Comparison of ENCODE assay signal across 14 cellular contexts in the genomic region with DNA sequence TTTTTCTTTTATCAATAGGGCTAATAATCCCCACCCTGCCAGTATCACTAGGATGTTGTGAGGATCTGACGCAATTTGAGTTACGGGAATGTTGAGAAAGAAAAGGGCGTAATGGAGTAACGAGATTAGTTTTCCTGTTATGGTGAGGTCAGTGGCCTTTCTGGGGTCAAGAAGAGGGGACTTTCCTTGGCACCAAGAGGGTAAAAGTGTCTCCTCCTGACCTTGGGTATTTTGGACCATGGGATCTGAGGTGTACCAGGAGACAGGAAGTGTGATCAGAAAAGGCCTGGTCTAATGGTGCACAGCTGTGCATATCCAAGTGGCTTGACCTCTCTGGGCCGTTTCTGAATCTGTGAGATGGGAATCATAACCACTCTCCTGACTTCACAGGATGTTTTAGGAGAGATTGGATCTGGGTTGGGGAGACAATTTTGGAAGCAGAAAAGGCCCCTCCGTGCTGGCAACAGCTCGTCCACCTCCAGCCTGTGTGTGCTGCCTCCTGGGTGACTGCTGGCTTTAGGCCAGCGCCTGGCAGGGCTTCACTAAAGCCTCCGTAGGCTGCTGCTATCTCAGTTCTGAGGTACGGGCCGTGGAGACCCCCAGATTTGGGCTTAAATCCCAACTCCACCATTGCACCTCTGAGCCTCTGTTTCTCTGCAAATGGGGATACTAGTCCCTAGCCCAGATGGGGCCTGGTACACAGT. TPM values are rescaled to one million over a fixed set of nuclear protein-coding genes. Genes with fewer than 3 reads are reported as not detected.
"Had no signal": no experiment of that assay in that cellular context is flagged by ENCODE, and none has a peak within 500 bp of the region (broad histone marks: within the 10 kb centered on the region; RNA-seq: fewer than 3 reads in every experiment).

No MANE protein-coding gene starts in this region.

- H3K4me3 ChIP-seq: ovary, SK-N-MC, skin epidermis, stomach had no signal

- H3K36me3 ChIP-seq: ovary, stomach had no signal

- ATAC-seq: natural killer cell treated with Interleukin-12 subunit alpha and Interleukin-12 subunit beta and Interleukin-15 and Interleukin-18, amount 100 ng/mL, for 72 hours had no signal

- H3K27ac ChIP-seq: ovary, SK-N-MC, skin epidermis had no signal

- H3K9me3 ChIP-seq: ovary, stomach had no signal

- H3K27me3 ChIP-seq: ovary had no signal

- DNase-seq: activated B cell treated with CpG ODN at 0.5 μM for 24 hours; activated CD4-positive, alpha-beta T cell treated with anti-CD3 and anti-CD28 coated beads, Interleukin-2, amount 10 ng/mL, durations not matched to agents 24 days and 14 days; activated CD8-positive, alpha-beta memory T cell treated with anti-CD3 and anti-CD28 coated beads for 24 hours; activated naive CD4-positive, alpha-beta T cell treated with Interleukin-2 at 50 U/mL for 16 hours; endodermal cell; erythroblast; glutamatergic neuron; mesenchymal stem cell; ovary; stomach; T-helper 1 cell had no signal

RNA-seq across cellular contexts. Expression of a gene that starts 37.1 kb away (rescaled TPM):
- total RNA-seq: activated CD4-positive, alpha-beta T cell treated with anti-CD3 and anti-CD28 coated beads, Interleukin-2, amount 10 ng/mL, durations not matched to agents 24 days and 14 days; natural killer cell treated with Interleukin-12 subunit alpha and Interleukin-12 subunit beta and Interleukin-15 and Interleukin-18, amount 100 ng/mL, for 72 hours had no signal
